In genomic region chr12:7935773-7936581, GRCh38 we compare ENCODE assay signal across 8 cellular contexts. TPM values are rescaled to one million over a fixed set of nuclear protein-coding genes. Genes with fewer than 3 reads are reported as not detected.
DNase-seq lines count a peak whose midpoint lies in the region; ATAC-seq, FAIRE-seq and TF ChIP-seq lines count a peak whose summit lies in the region.

SLC2A3 (minus strand) TSS chr12:7936187; CDS start chr12:7936034, 153 bp downstream.

- H3K27ac ChIP-seq in stomach, result peak within 1 kb of the TSS; percentile 65 to 88 (median 82)

- no peak within 1 kb of the TSS for H3K4me3 Mint-ChIP-seq in nephron progenitor cell

- H3K36me3 Mint-ChIP-seq in nephron progenitor cell (ENCODE audit: low read depth), result peaks cover 7% of the 10 kb centered on the region

- H3K27me3 Mint-ChIP-seq in nephron progenitor cell (ENCODE audit: low read depth, poor library complexity), result no peaks in the 10 kb centered on the region

- WGBS in stomach, 5 donors, result 2 to 12% (median 8%) methylated on average over 12 to 13 of the region's 13 CpGs

- peaks cover 0 to 36% (median 8%) of the 10 kb centered on the region in 4 donors for H3K4me1 ChIP-seq in stomach

- no peaks in the 10 kb centered on the region for H3K9me3 Mint-ChIP-seq in nephron progenitor cell

- peak within 1 kb of the TSS; percentile 78 to 90 for H3K4me3 ChIP-seq in foreskin fibroblast (ENCODE audit: low read depth in 1 of 2, low read length in 2 of 2)
- peak within 1 kb of the TSS; percentile 35 to 66 (median 50) for H3K4me3 ChIP-seq in stomach

- FAIRE-seq in G401.6 (lab: Jason Lieb, UNC), result peak; percentile 37

- TF ChIP-seq CTCF in foreskin fibroblast (IDR thresholded peaks at IDR 0.05; ENCODE audit: low read depth, low read length) (no peak), nephron progenitor cell (IDR thresholded peaks at IDR 0.05) (no peak), stomach (IDR thresholded peaks at IDR 0.05) (no peak)

- intact Hi-C loops in stomach (cut with DNase I; ENCODE audit: low total_unique reads), result no loop called here

- no peak within 1 kb of the TSS for H3K27ac Mint-ChIP-seq in nephron progenitor cell

- H3K9me3 ChIP-seq in stomach, result no peaks in the 10 kb centered on the region

- TF ChIP-seq POLR2A in stomach (IDR thresholded peaks at IDR 0.05), result peak in 2 of 4 donors; percentile 16 to 37

- DNase-seq in SIG-M5 (lab: John Stamatoyannopoulos, UW), result peak; percentile 71
- peak; percentile 79 for DNase-seq in activated effector memory CD4-positive, alpha-beta T cell treated with Interleukin-2 at 50 U/mL for 16 hours
- DNase-seq in foreskin fibroblast, result peak; percentile 89 to 94
- peak; percentile 40 for DNase-seq in nephron progenitor cell
- peak; percentile 32 for DNase-seq in stomach

- peaks cover 16% of the 10 kb centered on the region for H3K4me1 Mint-ChIP-seq in nephron progenitor cell

- TF ChIP-seq EP300 in stomach (IDR thresholded peaks at IDR 0.05), result no peak

- H3K36me3 ChIP-seq in stomach, result peaks cover 0 to 21% (median 16%) of the 10 kb centered on the region in 4 donors

- ATAC-seq in HG02938 (IDR thresholded peaks at IDR 0.05; ENCODE audit: unreplicated experiment) (peak; percentile 39), GM19452 (IDR thresholded peaks at IDR 0.05; ENCODE audit: unreplicated experiment) (no peak)

- no peaks in the 10 kb centered on the region for H3K27me3 ChIP-seq in stomach

RNA-seq across cellular contexts. Expression of gene SLC2A3, which starts in this region (rescaled TPM):
- 10 to 100 TPM in 3 of 5 donors, 1 to 10 TPM in 1, under 1 TPM in 1; 0.29 to 72.0 (median 10.7) TPM for total RNA-seq in stomach
- 1 to 10 TPM; 2.3 to 9.1 (median 6.4) TPM for polyA plus RNA-seq in stomach

Comparison
In these comparisons a context has a peak if more than half of its experiments do, and no peak if none do; other contexts are left out.
1. DNase-seq: peak in every context shown above with its lines; median percentile 92 in foreskin fibroblast; 79 in activated effector memory CD4-positive, alpha-beta T cell treated with Interleukin-2 at 50 U/mL for 16 hours; 71 in SIG-M5; 40 in nephron progenitor cell; 32 in stomach.